7 cellular contexts compared by ENCODE assay signal in the genomic region with DNA sequence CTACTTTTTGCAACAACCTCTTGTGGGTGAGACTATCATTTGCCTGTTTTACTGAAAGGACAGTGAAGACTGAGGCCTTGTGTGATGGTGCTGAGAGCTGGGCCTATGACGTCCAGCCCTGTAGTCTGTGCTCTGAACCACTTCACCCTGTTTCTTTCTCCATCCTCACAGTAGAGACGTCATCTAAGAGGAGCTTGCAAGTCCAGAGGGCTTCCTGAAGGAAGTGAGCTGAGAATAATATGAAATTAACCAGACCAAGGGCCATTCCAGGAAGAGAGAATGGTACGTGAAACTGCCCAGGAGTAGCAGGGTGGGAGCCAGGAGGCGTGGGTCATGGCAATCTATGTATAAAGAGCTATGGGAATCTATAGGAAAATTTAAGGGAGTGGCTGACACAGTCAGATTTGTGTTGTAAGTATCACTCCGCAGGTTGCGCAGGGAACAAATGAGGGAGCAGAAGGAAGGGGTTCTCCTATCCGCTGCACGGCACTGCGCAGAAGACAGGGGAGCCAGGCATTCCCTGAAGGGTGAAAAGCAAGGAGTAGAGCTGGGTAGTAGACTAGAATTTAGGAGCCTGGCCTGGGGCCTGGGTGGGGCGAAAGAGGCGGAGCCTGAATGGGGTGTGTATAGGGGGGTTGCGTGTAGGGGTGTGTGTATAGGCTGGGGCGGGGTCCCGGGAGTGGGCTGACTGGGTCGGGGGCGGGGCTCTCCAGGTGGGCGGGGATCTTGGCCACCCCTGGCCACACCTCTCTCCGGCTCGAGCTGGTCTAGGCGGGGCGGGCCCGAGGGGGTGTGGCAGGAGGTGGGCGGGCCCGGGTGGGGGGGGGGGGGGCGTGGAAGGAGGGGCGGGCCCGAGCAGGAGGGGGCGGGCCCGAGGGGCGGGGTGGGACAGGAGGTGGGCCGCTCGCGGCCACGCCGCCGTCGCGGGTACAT. TPM values are rescaled to one million over a fixed set of nuclear protein-coding genes. Genes with fewer than 3 reads are reported as not detected.
A peak's percentile ranks its signal among the peaks of the same experiment; 100 is the strongest.
DNase-seq lines count a peak whose midpoint lies in the region; ATAC-seq and TF ChIP-seq lines count a peak whose summit lies in the region.

FGFR4 (plus strand) TSS at position 931 of the 933 bp plus-strand sequence. CDS start 2,688 bp downstream, outside the sequence.

- H3K36me3 ChIP-seq in naive thymus-derived CD4-positive, alpha-beta T cell (ENCODE audit: control insufficient read depth in 2 of 3, insufficient read depth in 3 of 3, low read length in 3 of 3) = no peaks in the 10 kb centered on the region

- CTCF ChIA-PET in activated CD4-positive, alpha-beta memory T cell treated with anti-CD3 and anti-CD28 coated beads, Interleukin-2, amount 10 ng/mL, durations not matched to agents 7 days and 5 days (lab: Charles Lee) = interaction anchor here (0.6 to 6.5 kb wide), 6 partner anchors 8 to 212 kb away, joined by 3 to 53 read pairs (median 6); no protein-coding TSS in a partner anchor
- CTCF ChIA-PET in naive thymus-derived CD4-positive, alpha-beta T cell (lab: Charles Lee) = interaction anchor here (0.6 to 1.6 kb wide), 4 partner anchors 13 to 105 kb away, joined by 3 to 6 read pairs (median 3); no protein-coding TSS in a partner anchor

- POLR2A ChIA-PET in activated CD4-positive, alpha-beta memory T cell treated with anti-CD3 and anti-CD28 coated beads, Interleukin-2, amount 10 ng/mL, durations not matched to agents 7 days and 5 days (lab: Charles Lee) = interaction anchor here (0.9 kb wide), 1 partner anchor 12 kb away, joined by 3 read pairs; no protein-coding TSS in a partner anchor
- POLR2A ChIA-PET in naive thymus-derived CD4-positive, alpha-beta T cell (lab: Charles Lee) = interaction anchor here (0.6 to 1.3 kb wide), 4 partner anchors 14 to 738 kb away, joined by 3 to 4 read pairs (median 3); partner anchors contain the start of gene DDX41

- peaks cover 4 to 6% of the 10 kb centered on the region in 2 donors for H3K4me1 ChIP-seq in naive thymus-derived CD4-positive, alpha-beta T cell (ENCODE audit: control insufficient read depth in 2 of 2, insufficient read depth in 2 of 2, low read length in 2 of 2)

- DNase-seq in GM13976 (ENCODE audit: low spot score) (peak; percentile 94), NCI-H345 treated with DMSO at 0.1 percent for 48 hours (lab: John Stamatoyannopoulos, UW; ENCODE audit: unreplicated experiment) (peak; percentile 44), epidermal melanocyte (ENCODE audit: insufficient read length, low spot score) (peak; percentile 45)
- peak; percentile 62 for DNase-seq in activated CD4-positive, alpha-beta memory T cell treated with anti-CD3 and anti-CD28 coated beads, Interleukin-2, amount 10 ng/mL, durations not matched to agents 7 days and 5 days
- DNase-seq in naive thymus-derived CD4-positive, alpha-beta T cell = peak in 2 of 9 donors; percentile 60 to 67
- peak; percentile 59 for DNase-seq in stimulated activated naive CD4-positive, alpha-beta T cell treated with Interleukin-2 at 50 U/mL for 16 hours (lab: John Stamatoyannopoulos, UW)

- peaks cover 51% of the 10 kb centered on the region for H3K27me3 Mint-ChIP-seq in activated CD4-positive, alpha-beta memory T cell treated with anti-CD3 and anti-CD28 coated beads, Interleukin-2, amount 10 ng/mL, durations not matched to agents 7 days and 5 days
- peaks cover 0 to 44% (median 8%) of the 10 kb centered on the region in 5 donors for H3K27me3 Mint-ChIP-seq in naive thymus-derived CD4-positive, alpha-beta T cell

- no peaks in the 10 kb centered on the region for H3K36me3 Mint-ChIP-seq in activated CD4-positive, alpha-beta memory T cell treated with anti-CD3 and anti-CD28 coated beads, Interleukin-2, amount 10 ng/mL, durations not matched to agents 7 days and 5 days (ENCODE audit: low read depth)
- no peaks in the 10 kb centered on the region for H3K36me3 Mint-ChIP-seq in naive thymus-derived CD4-positive, alpha-beta T cell

- no peak within 1 kb of the TSS for H3K27ac ChIP-seq in naive thymus-derived CD4-positive, alpha-beta T cell (ENCODE audit: low read depth, low read length)

- H3K9me3 ChIP-seq in naive thymus-derived CD4-positive, alpha-beta T cell (ENCODE audit: control insufficient read depth in 2 of 3, low read length in 3 of 3) = no peaks in the 10 kb centered on the region

- H3K9me3 Mint-ChIP-seq in activated CD4-positive, alpha-beta memory T cell treated with anti-CD3 and anti-CD28 coated beads, Interleukin-2, amount 10 ng/mL, durations not matched to agents 7 days and 5 days = no peaks in the 10 kb centered on the region
- H3K9me3 Mint-ChIP-seq in naive thymus-derived CD4-positive, alpha-beta T cell = no peaks in the 10 kb centered on the region

- H3K4me3 Mint-ChIP-seq in activated CD4-positive, alpha-beta memory T cell treated with anti-CD3 and anti-CD28 coated beads, Interleukin-2, amount 10 ng/mL, durations not matched to agents 7 days and 5 days = peak within 1 kb of the TSS; percentile 44
- H3K4me3 Mint-ChIP-seq in naive thymus-derived CD4-positive, alpha-beta T cell = peak within 1 kb of the TSS; percentile 48 to 83 (median 76)

- no peaks in the 10 kb centered on the region for H3K27me3 ChIP-seq in naive thymus-derived CD4-positive, alpha-beta T cell (ENCODE audit: control insufficient read depth in 2 of 2, insufficient read depth in 2 of 2, low read length in 2 of 2)

- peak; percentile 31 for ATAC-seq in HG02763 (IDR thresholded peaks at IDR 0.05; ENCODE audit: unreplicated experiment)
- ATAC-seq in naive thymus-derived CD4-positive, alpha-beta T cell = peak; percentile 89

- no peak for TF ChIP-seq CTCF in GM13976 (IDR thresholded peaks at IDR 0.05; ENCODE audit: borderline replicate concordance, control extremely low read depth, extremely low read depth, insufficient read depth, missing control alignments)

- in situ Hi-C loops in GM13976 (cut with MboI; ENCODE audit: low sequenced_read_pairs, unreplicated experiment) = no loop called here

- no peak within 1 kb of the TSS for H3K27ac Mint-ChIP-seq in activated CD4-positive, alpha-beta memory T cell treated with anti-CD3 and anti-CD28 coated beads, Interleukin-2, amount 10 ng/mL, durations not matched to agents 7 days and 5 days
- peak within 1 kb of the TSS in 7 of 9 donors; percentile 1 to 75 (median 40) for H3K27ac Mint-ChIP-seq in naive thymus-derived CD4-positive, alpha-beta T cell

- peak within 1 kb of the TSS; percentile 30 for H3K4me3 ChIP-seq in naive thymus-derived CD4-positive, alpha-beta T cell (ENCODE audit: low read length)

- intact Hi-C loops in naive thymus-derived CD4-positive, alpha-beta T cell (cut with micrococcal nuclease) = loop anchor here (1.0 kb wide), 2 partner anchors 340 to 439 kb away; partner anchors contain the start of genes GRK6 (in 1 of the 2) and TSPAN17 (in 1 of the 2)

- H3K4me1 Mint-ChIP-seq in activated CD4-positive, alpha-beta memory T cell treated with anti-CD3 and anti-CD28 coated beads, Interleukin-2, amount 10 ng/mL, durations not matched to agents 7 days and 5 days = peaks cover 12% of the 10 kb centered on the region
- H3K4me1 Mint-ChIP-seq in naive thymus-derived CD4-positive, alpha-beta T cell = peaks cover 10 to 18% (median 11%) of the 10 kb centered on the region in 7 donors

RNA-seq across cellular contexts. Expression of gene FGFR4, which starts in this region (rescaled TPM):
- under 1 TPM; 0.33 to 0.53 TPM for total RNA-seq in activated CD4-positive, alpha-beta memory T cell treated with anti-CD3 and anti-CD28 coated beads, Interleukin-2, amount 10 ng/mL, durations not matched to agents 7 days and 5 days
- total RNA-seq in naive thymus-derived CD4-positive, alpha-beta T cell = 1 to 10 TPM; 1.3 to 3.6 (median 3.1) TPM
- polyA plus RNA-seq in naive thymus-derived CD4-positive, alpha-beta T cell = under 1 TPM; 0.20 to 0.40 TPM

Comparison
In these comparisons a context has a peak if more than half of its experiments do, and no peak if none do; other contexts are left out.
1. Peak in DNase-seq in activated CD4-positive, alpha-beta memory T cell treated with anti-CD3 and anti-CD28 coated beads, Interleukin-2, amount 10 ng/mL, durations not matched to agents 7 days and 5 days; RNA of the gene not detected or under 1 TPM.